21 cellular contexts compared by ENCODE assay signal in the genomic region with DNA sequence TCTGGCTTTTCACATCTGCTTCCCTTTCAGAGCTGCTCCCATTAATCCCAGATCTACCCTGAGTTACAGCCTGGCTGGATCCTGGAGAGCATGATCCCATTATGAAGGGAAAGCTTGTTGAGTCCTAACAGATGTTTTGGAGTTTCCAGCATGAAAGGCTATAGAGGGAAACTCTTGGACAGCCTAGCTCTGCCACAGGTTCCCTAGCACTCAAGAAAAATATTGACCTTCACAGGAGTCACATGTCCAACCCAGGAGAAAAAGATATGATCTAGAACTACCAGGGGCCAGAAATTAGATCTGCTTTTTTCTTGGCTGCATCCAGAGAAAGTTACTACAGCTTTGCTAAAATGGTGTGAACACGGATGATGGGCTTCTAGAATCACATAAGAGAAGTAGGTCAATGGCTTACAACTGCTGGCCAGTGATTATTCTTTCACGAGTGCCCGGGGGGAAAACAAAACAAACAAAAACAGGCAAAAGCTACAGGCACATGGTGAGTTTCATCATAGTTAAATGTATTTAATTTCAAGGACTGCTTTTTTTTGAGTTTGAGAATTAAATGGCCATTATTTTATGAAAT.
"Had no signal": no experiment of that assay in that cellular context is flagged by ENCODE, and none has a peak within 500 bp of the region (broad histone marks: within the 10 kb centered on the region; RNA-seq: fewer than 3 reads in every experiment).

No MANE protein-coding gene starts in this region.

- H3K27ac Mint-ChIP-seq: activated B cell treated with CpG ODN at 0.5 μM for 24 hours; activated T-helper 1 cell treated with anti-CD3 and anti-CD28 coated beads, Interleukin-12 subunit alpha, Interleukin-12 subunit beta, Interleukin-2, Interleukin-4 antibody, amounts not matched to agents 30 ng/mL and 10 ng/mL and 1 ng/mL, durations not matched to agents 14 hours and 24 hours and 36 hours; dendritic cell treated with granulocyte-macrophage colony-stimulating factor and Interleukin-4, amounts not matched to agents 40 ng/mL and 50 ng/mL, for 4 days; progenitor cell of endocrine pancreas; T-helper 1 cell treated with Interleukin-12 subunit alpha and Interleukin-12 subunit beta and Interleukin-4 antibody, amounts not matched to agents 30 μg/mL and 1 μg/mL, for 36 hours had no signal

- DNase-seq: activated B cell treated with CpG ODN at 0.5 μM for 24 hours; activated CD4-positive, alpha-beta T cell treated with anti-CD3 and anti-CD28 coated beads for 48 hours; activated CD8-positive, alpha-beta memory T cell treated with anti-CD3 and anti-CD28 coated beads, Interleukin-2, amount 50 U/mL, for 48 hours; activated naive CD4-positive, alpha-beta T cell; anterior cingulate cortex; cerebellar nuclear complex; effector memory CD4-positive, alpha-beta T cell; islet precursor cell; mesenchymal stem cell; naive thymus-derived CD8-positive, alpha-beta T cell; nucleus accumbens; right cardiac atrium; small intestine; stimulated activated CD4-positive, alpha-beta T cell treated with anti-CD3 and anti-CD28 coated beads, Interleukin-4, amount 100 ng/mL, for 24 hours; stimulated activated naive CD4-positive, alpha-beta T cell treated with Interleukin-2 at 50 U/mL for 16 hours; substantia nigra; trophoblast cell had no signal

- H3K4me3 Mint-ChIP-seq: activated B cell treated with CpG ODN at 0.5 μM for 24 hours; activated T-helper 1 cell treated with anti-CD3 and anti-CD28 coated beads, Interleukin-12 subunit alpha, Interleukin-12 subunit beta, Interleukin-2, Interleukin-4 antibody, amounts not matched to agents 30 ng/mL and 10 ng/mL and 1 ng/mL, durations not matched to agents 14 hours and 24 hours and 36 hours; dendritic cell treated with granulocyte-macrophage colony-stimulating factor and Interleukin-4, amounts not matched to agents 40 ng/mL and 50 ng/mL, for 4 days; naive thymus-derived CD8-positive, alpha-beta T cell; T-helper 1 cell treated with Interleukin-12 subunit alpha and Interleukin-12 subunit beta and Interleukin-4 antibody, amounts not matched to agents 30 μg/mL and 1 μg/mL, for 36 hours had no signal

- ATAC-seq: naive thymus-derived CD8-positive, alpha-beta T cell had no signal

- H3K27me3 Mint-ChIP-seq: activated B cell treated with CpG ODN at 0.5 μM for 24 hours; dendritic cell treated with granulocyte-macrophage colony-stimulating factor and Interleukin-4, amounts not matched to agents 40 ng/mL and 50 ng/mL, for 4 days; naive thymus-derived CD8-positive, alpha-beta T cell; progenitor cell of endocrine pancreas had no signal

- H3K4me1 Mint-ChIP-seq: activated B cell treated with CpG ODN at 0.5 μM for 24 hours had no signal

- H3K9me3 Mint-ChIP-seq: activated B cell treated with CpG ODN at 0.5 μM for 24 hours; activated T-helper 1 cell treated with anti-CD3 and anti-CD28 coated beads, Interleukin-12 subunit alpha, Interleukin-12 subunit beta, Interleukin-2, Interleukin-4 antibody, amounts not matched to agents 30 ng/mL and 10 ng/mL and 1 ng/mL, durations not matched to agents 14 hours and 24 hours and 36 hours; dendritic cell treated with granulocyte-macrophage colony-stimulating factor and Interleukin-4, amounts not matched to agents 40 ng/mL and 50 ng/mL, for 4 days; naive thymus-derived CD8-positive, alpha-beta T cell; T-helper 1 cell treated with Interleukin-12 subunit alpha and Interleukin-12 subunit beta and Interleukin-4 antibody, amounts not matched to agents 30 μg/mL and 1 μg/mL, for 36 hours had no signal
